Comparison of ENCODE assay signal across 3 cellular contexts in genomic region chr7:101687081-101687480, GRCh38.
TF ChIP-seq lines count a peak whose summit lies in the region.

No MANE protein-coding gene starts in this region.

TF ChIP-seq in GM12891, 5 proteins besides CTCF, POLR2A, EP300 and RAD21:
- TF ChIP-seq POLR2AphosphoS5 (IDR thresholded peaks at IDR 0.05; ENCODE audit: low read depth, low read length), result no peak
- TF ChIP-seq PAX5 (IDR thresholded peaks at IDR 0.05; ENCODE audit: insufficient read depth, low read length, severe bottlenecking), result no peak
- no peak for TF ChIP-seq POU2F2 (IDR thresholded peaks at IDR 0.05; ENCODE audit: low read depth, low read length)
- no peak for TF ChIP-seq TAF1 (IDR thresholded peaks at IDR 0.05; ENCODE audit: low read depth, low read length)
- no peak for TF ChIP-seq SPI1 (IDR thresholded peaks at IDR 0.05; ENCODE audit: low read depth, low read length)

TF ChIP-seq in HEK293, 187 proteins besides CTCF, POLR2A, EP300 and RAD21 (continues in another document):
- 0 out of 2 replicates have a peak, but pooled peaks have one; percentile 50 for TF ChIP-seq ZNF621 (tag by site-specific recombination; IDR thresholded peaks at IDR 0.05)
- TF ChIP-seq ZNF776 (tag by site-specific recombination; IDR thresholded peaks at IDR 0.05; ENCODE audit: borderline replicate concordance), result no peak
- TF ChIP-seq TSHZ1 (tag by site-specific recombination; IDR thresholded peaks at IDR 0.05; ENCODE audit: borderline replicate concordance), result no peak
- no peak for TF ChIP-seq ZNF677 (tag by site-specific recombination; IDR thresholded peaks at IDR 0.05)
- no peak for TF ChIP-seq REST (tag by site-specific recombination; IDR thresholded peaks at IDR 0.05)
- no peak for TF ChIP-seq ZNF747 (tag by site-specific recombination; IDR thresholded peaks at IDR 0.05)
- no peak for TF ChIP-seq PRDM2 (tag by site-specific recombination; IDR thresholded peaks at IDR 0.05; ENCODE audit: borderline replicate concordance)
- 0 out of 2 replicates have a peak, but pooled peaks have one; percentile 59 for TF ChIP-seq SALL2 (tag by site-specific recombination; IDR thresholded peaks at IDR 0.05; ENCODE audit: borderline replicate concordance)
- TF ChIP-seq ZNF792 (tag by site-specific recombination; IDR thresholded peaks at IDR 0.05), result no peak
- TF ChIP-seq ZBTB48 (tag by site-specific recombination; IDR thresholded peaks at IDR 0.05), result no peak

TF ChIP-seq in K562, 482 proteins besides CTCF, POLR2A, EP300 and RAD21:
- peak; percentile 69; the same call in 1 of the 2 replicates for TF ChIP-seq THRB (CRISPR knock-in tag; conservative IDR thresholded peaks at IDR 0.05)
- TF ChIP-seq HDAC1 (IDR thresholded peaks at IDR 0.05), result peak in 1 of 2 experiments; percentile 60; a peak in 2 of 4 replicates
- TF ChIP-seq NEUROD1 (IDR thresholded peaks at IDR 0.05; ENCODE audit: borderline replicate concordance, low read depth, low read length, partially characterized antibody), result no peak
- TF ChIP-seq PHF20 (IDR thresholded peaks at IDR 0.05; ENCODE audit: partially characterized antibody), result peak; percentile 40
- peak in 1 of 2 experiments; percentile 88; a peak in 1 of 4 replicates for TF ChIP-seq MCM7 (IDR thresholded peaks at IDR 0.05)
- no peak for TF ChIP-seq JUND (IDR thresholded peaks at IDR 0.05; ENCODE audit: borderline replicate concordance, low read depth, low read length)
- no peak for TF ChIP-seq JUND (tag; IDR thresholded peaks at IDR 0.05; ENCODE audit: borderline replicate concordance, low read depth, low read length)
- TF ChIP-seq LARP7 (IDR thresholded peaks at IDR 0.05), result 0 out of 2 replicates have a peak, but pooled peaks have one; percentile 26
- 0 out of 2 replicates have a peak, but pooled peaks have one; percentile 27 for TF ChIP-seq ZBTB26 (CRISPR knock-in tag; IDR thresholded peaks at IDR 0.05)
